1 cellular context compared by ENCODE assay signal in genomic region chr5:110517396-110517795, GRCh38.
A peak's percentile ranks its signal among the peaks of the same experiment; 100 is the strongest.
TF ChIP-seq lines count a peak whose summit lies in the region.

No MANE protein-coding gene starts in this region.

TF ChIP-seq in H1, 55 proteins besides CTCF, POLR2A, EP300 and RAD21:
- TF ChIP-seq CHD7 (IDR thresholded peaks at IDR 0.05; ENCODE audit: insufficient replicate concordance, low read length) (no peak), ZNF274 (IDR thresholded peaks at IDR 0.05; ENCODE audit: borderline replicate concordance, extremely low read depth, low read length) (no peak), BACH1 (IDR thresholded peaks at IDR 0.05; ENCODE audit: low read length) (no peak), TEAD4 (IDR thresholded peaks at IDR 0.05; ENCODE audit: low read depth, low read length) (0 out of 2 replicates have a peak, but pooled peaks have one; percentile 24)
